31 cellular contexts compared by ENCODE assay signal in genomic region chr9:111863636-111864035, GRCh38.
"Had no signal": no experiment of that assay in that cellular context is flagged by ENCODE, and none has a peak within 500 bp of the region (broad histone marks: within the 10 kb centered on the region; RNA-seq: fewer than 3 reads in every experiment).

No MANE protein-coding gene starts in this region.

- H3K9me3 ChIP-seq: adrenal gland, body of pancreas, colonic mucosa, esophagus muscularis mucosa, gastrocnemius medialis had no signal

- ATAC-seq: activated CD4-positive, CD25-positive, alpha-beta regulatory T cell treated with anti-CD3 and anti-CD28 coated beads, Interleukin-2, amount 50 U/mL, for 24 hours; activated CD8-positive, alpha-beta memory T cell treated with anti-CD3 and anti-CD28 coated beads, Interleukin-2, amount 10 ng/mL, durations not matched to agents 7 days and 5 days; activated CD8-positive, alpha-beta T cell treated with anti-CD3 and anti-CD28 coated beads, Interleukin-2, amount 10 ng/mL, durations not matched to agents 7 days and 5 days; activated naive CD8-positive, alpha-beta T cell treated with anti-CD3 and anti-CD28 coated beads, Interleukin-2, amount 50 U/mL, for 24 hours; body of pancreas; foreskin keratinocyte; gastrocnemius medialis; T-cell had no signal

- H3K36me3 ChIP-seq: adrenal gland, cardiac muscle cell, colonic mucosa, esophagus muscularis mucosa, gastrocnemius medialis, WERI-Rb-1 had no signal

- H3K27me3 ChIP-seq: adrenal gland, body of pancreas, cardiac muscle cell, colonic mucosa, esophagus muscularis mucosa, foreskin keratinocyte, gastrocnemius medialis had no signal

- H3K27ac ChIP-seq: adrenal gland, body of pancreas, cardiac muscle cell, colonic mucosa, epithelial cell of prostate, esophagus muscularis mucosa, foreskin keratinocyte, gastrocnemius medialis, WERI-Rb-1 had no signal

- DNase-seq: activated B cell treated with CpG ODN at 0.5 μM for 24 hours; activated CD4-positive, alpha-beta memory T cell treated with anti-CD3 and anti-CD28 coated beads for 36 hours; activated CD4-positive, alpha-beta T cell treated with anti-CD3 and anti-CD28 coated beads for 48 hours; activated CD8-positive, alpha-beta memory T cell treated with anti-CD3 and anti-CD28 coated beads, Interleukin-2, amount 10 ng/mL, durations not matched to agents 7 days and 5 days; activated CD8-positive, alpha-beta memory T cell treated with anti-CD3 and anti-CD28 coated beads, Interleukin-2, amount 50 U/mL, for 4 hours; activated CD8-positive, alpha-beta T cell treated with anti-CD3 and anti-CD28 coated beads, Interleukin-2, amount 10 ng/mL, durations not matched to agents 7 days and 5 days; activated effector memory CD4-positive, alpha-beta T cell treated with anti-CD3 and anti-CD28 coated beads, Interleukin-2, amount 50 U/mL, for 16 hours; activated naive CD4-positive, alpha-beta T cell treated with anti-CD3 and anti-CD28 coated beads for 36 hours; activated naive CD8-positive, alpha-beta T cell treated with anti-CD3 and anti-CD28 coated beads for 36 hours; activated naive CD8-positive, alpha-beta T cell treated with anti-CD3 and anti-CD28 coated beads, Interleukin-2, amount 50 U/mL, for 24 hours; activated T-cell treated with anti-CD3 and anti-CD28 coated beads, Interleukin-2, amount 50 U/mL, for 1 hour; activated T-cell treated with anti-CD3 and anti-CD28 coated beads, Interleukin-2, amount 50 U/mL, for 48 hours; adrenal gland; amygdala; aorta; body of pancreas; central memory CD4-positive, alpha-beta T cell; cerebellar nuclear complex; colonic mucosa; effector CD8-positive, alpha-beta T cell; foreskin keratinocyte; gastrocnemius medialis; glutamatergic neuron; SW 1271; T-cell; T1000; WERI-Rb-1 had no signal

- H3K4me1 ChIP-seq: adrenal gland, body of pancreas, colonic mucosa, esophagus muscularis mucosa, foreskin keratinocyte, gastrocnemius medialis had no signal

- H3K4me3 ChIP-seq: adrenal gland, body of pancreas, cardiac muscle cell, colonic mucosa, esophagus muscularis mucosa, gastrocnemius medialis had no signal
